In the genomic region with DNA sequence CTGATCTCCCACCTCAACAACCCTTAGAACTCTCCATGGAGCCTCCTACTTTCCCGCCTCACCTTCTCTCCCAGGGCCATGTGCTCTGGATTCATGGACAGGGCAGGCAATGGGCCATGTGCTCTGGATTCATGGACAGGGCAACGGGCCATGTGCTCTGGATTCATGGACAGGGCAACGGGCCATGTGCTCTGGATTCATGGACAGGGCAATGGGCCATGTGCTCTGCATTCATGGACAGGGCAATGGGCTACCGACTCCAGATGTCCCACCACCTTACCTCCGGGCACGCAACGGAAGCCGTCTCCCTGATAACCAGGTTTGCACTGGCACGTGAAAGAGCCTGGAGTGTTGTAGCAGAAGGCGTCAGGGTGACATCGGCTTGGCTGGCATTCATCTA, we compare ENCODE assay signal across 17 cellular contexts.
"Had no signal": no experiment of that assay in that cellular context is flagged by ENCODE, and none has a peak within 500 bp of the region (broad histone marks: within the 10 kb centered on the region; RNA-seq: fewer than 3 reads in every experiment).

No MANE protein-coding gene starts in this region.

- H3K4me3 Mint-ChIP-seq: activated CD4-positive, alpha-beta T cell treated with anti-CD3 and anti-CD28 coated beads for 36 hours; activated CD8-positive, alpha-beta T cell treated with anti-CD3 and anti-CD28 coated beads, Interleukin-2, amount 10 ng/mL, durations not matched to agents 7 days and 5 days; activated naive CD4-positive, alpha-beta T cell treated with anti-CD3 and anti-CD28 coated beads, Interleukin-2, amount 50 U/mL, for 24 hours; stimulated activated naive CD8-positive, alpha-beta T cell treated with anti-CD3 and anti-CD28 coated beads, Interleukin-15, Interleukin-2, amounts not matched to agents 100 ng/mL and 50 ng/mL, for 24 hours; T-helper 17 cell had no signal

- H3K36me3 ChIP-seq: cardiac muscle cell had no signal

- DNase-seq: activated CD4-positive, alpha-beta T cell treated with anti-CD3 and anti-CD28 coated beads for 36 hours; activated CD8-positive, alpha-beta memory T cell treated with anti-CD3 and anti-CD28 coated beads, Interleukin-2, amount 50 U/mL, for 4 hours; activated CD8-positive, alpha-beta T cell treated with anti-CD3 and anti-CD28 coated beads, Interleukin-2, amount 10 ng/mL, durations not matched to agents 7 days and 5 days; activated effector memory CD4-positive, alpha-beta T cell treated with anti-CD3 and anti-CD28 coated beads, Interleukin-2, amount 50 U/mL, for 16 hours; activated T-cell treated with anti-CD3 and anti-CD28 coated beads, Interleukin-2, amount 50 U/mL, for 48 hours; dorsolateral prefrontal cortex; glutamatergic neuron; hypothalamus; kidney; lower lobe of right lung; posterior cingulate gyrus; T-helper 17 cell; testis had no signal

- H3K9me3 Mint-ChIP-seq: activated naive CD4-positive, alpha-beta T cell treated with anti-CD3 and anti-CD28 coated beads, Interleukin-2, amount 50 U/mL, for 24 hours; stimulated activated naive CD8-positive, alpha-beta T cell treated with anti-CD3 and anti-CD28 coated beads, Interleukin-15, Interleukin-2, amounts not matched to agents 100 ng/mL and 50 ng/mL, for 24 hours had no signal

- H3K27ac ChIP-seq: cardiac muscle cell, lower lobe of right lung had no signal

- H3K4me1 Mint-ChIP-seq: activated CD4-positive, alpha-beta T cell treated with anti-CD3 and anti-CD28 coated beads for 36 hours; activated naive CD4-positive, alpha-beta T cell treated with anti-CD3 and anti-CD28 coated beads, Interleukin-2, amount 50 U/mL, for 24 hours had no signal

- H3K9me3 ChIP-seq: adrenal gland, lower lobe of right lung, testis had no signal

- H3K4me1 ChIP-seq: adrenal gland had no signal

- ATAC-seq: activated CD4-positive, alpha-beta T cell treated with anti-CD3 and anti-CD28 coated beads for 36 hours; activated CD8-positive, alpha-beta T cell treated with anti-CD3 and anti-CD28 coated beads, Interleukin-2, amount 10 ng/mL, durations not matched to agents 7 days and 5 days; lower lobe of right lung; T-helper 17 cell had no signal

- H3K36me3 Mint-ChIP-seq: activated naive CD4-positive, alpha-beta T cell treated with anti-CD3 and anti-CD28 coated beads, Interleukin-2, amount 50 U/mL, for 24 hours had no signal

- H3K27ac Mint-ChIP-seq: activated CD4-positive, alpha-beta T cell treated with anti-CD3 and anti-CD28 coated beads for 36 hours; activated CD8-positive, alpha-beta T cell treated with anti-CD3 and anti-CD28 coated beads, Interleukin-2, amount 10 ng/mL, durations not matched to agents 7 days and 5 days; activated naive CD4-positive, alpha-beta T cell treated with anti-CD3 and anti-CD28 coated beads, Interleukin-2, amount 50 U/mL, for 24 hours; stimulated activated naive CD8-positive, alpha-beta T cell treated with anti-CD3 and anti-CD28 coated beads, Interleukin-15, Interleukin-2, amounts not matched to agents 100 ng/mL and 50 ng/mL, for 24 hours; T-helper 17 cell had no signal

- H3K4me3 ChIP-seq: adrenal gland, cardiac muscle cell, dorsolateral prefrontal cortex, lower lobe of right lung, testis had no signal

- H3K27me3 Mint-ChIP-seq: activated CD4-positive, alpha-beta T cell treated with anti-CD3 and anti-CD28 coated beads for 36 hours; activated naive CD4-positive, alpha-beta T cell treated with anti-CD3 and anti-CD28 coated beads, Interleukin-2, amount 50 U/mL, for 24 hours; stimulated activated naive CD8-positive, alpha-beta T cell treated with anti-CD3 and anti-CD28 coated beads, Interleukin-15, Interleukin-2, amounts not matched to agents 100 ng/mL and 50 ng/mL, for 24 hours; T-helper 17 cell had no signal

- H3K27me3 ChIP-seq: adrenal gland, cardiac muscle cell, dorsolateral prefrontal cortex, testis had no signal
